8 cellular contexts compared by ENCODE assay signal in the genomic region with DNA sequence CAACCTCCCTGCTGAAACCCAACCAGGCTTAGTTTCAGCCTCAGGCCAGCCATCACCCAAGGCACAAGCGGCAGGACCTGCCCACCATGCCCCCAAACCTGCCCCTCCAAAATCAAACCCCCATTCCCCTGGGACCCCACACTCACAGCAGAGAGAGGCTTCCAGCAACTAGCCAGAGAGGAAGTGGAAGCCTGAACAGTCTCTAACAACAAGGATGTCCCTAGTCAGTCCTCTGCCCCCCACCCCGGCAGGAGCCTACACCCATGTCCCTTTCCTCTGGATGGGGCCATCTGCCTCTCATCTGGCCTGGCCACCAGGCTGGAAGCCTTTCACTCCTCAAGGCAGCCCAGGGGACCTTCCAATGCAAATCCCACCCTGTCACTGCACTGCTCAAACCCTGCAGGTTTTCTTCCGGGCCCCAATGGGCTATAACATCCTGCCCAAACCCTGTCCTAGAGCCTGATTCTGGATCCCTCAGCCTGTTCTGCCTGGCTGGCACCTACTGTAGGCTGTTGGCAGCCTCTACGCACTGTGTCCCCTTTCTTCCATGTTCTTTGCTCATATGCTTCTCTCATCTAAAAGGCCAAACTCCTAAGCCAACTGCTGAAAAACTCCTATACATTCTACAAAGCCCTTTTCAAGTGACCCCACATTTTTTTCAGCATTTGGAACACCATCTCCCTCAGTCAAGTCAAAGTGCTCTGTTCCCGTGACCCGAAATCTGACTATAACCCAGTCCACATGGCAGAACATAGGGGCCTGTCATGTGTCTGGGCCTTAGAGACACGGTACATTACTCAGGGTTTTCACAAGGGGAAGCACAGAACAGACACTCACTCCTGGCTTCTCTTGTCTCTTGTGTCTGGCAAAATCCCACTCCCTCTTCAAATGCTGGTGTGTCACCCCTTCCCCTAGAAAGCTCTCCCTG.
DNase-seq lines count a peak whose midpoint lies in the region; ATAC-seq, FAIRE-seq and TF ChIP-seq lines count a peak whose summit lies in the region.

No MANE protein-coding gene starts in this region.

- H3K4me3 ChIP-seq in HUES48 (ENCODE audit: low read depth, low read length) (peak overlapping the region; percentile 59; the same call in 1 of the 2 replicates), coronary artery (peak overlapping the region; percentile 62), right lobe of liver (no peak overlapping the region)

- WGBS in right lobe of liver (ENCODE audit: insufficient coverage, low coverage, low lambda C conversion rate, missing lambda C conversion rate): 74% methylated on average over 7 of the region's 7 CpGs

- no peak for FAIRE-seq in D721Med (lab: Jason Lieb, UNC)

- H3K4me1 ChIP-seq in HUES48 (ENCODE audit: control insufficient read depth, insufficient read depth, low read length) (peaks cover 44% of the 10 kb centered on the region), right lobe of liver (peaks cover 0 to 13% (median 4%) of the 10 kb centered on the region in 4 donors)

- TF ChIP-seq POLR2A in right lobe of liver (IDR thresholded peaks at IDR 0.05): no peak

- H3K9me3 ChIP-seq in HUES48 (ENCODE audit: control insufficient read depth, insufficient read depth, low read length): no peaks in the 10 kb centered on the region
- H3K9me3 ChIP-seq in right lobe of liver: no peaks in the 10 kb centered on the region

- H3K27me3 ChIP-seq in HUES48 (ENCODE audit: control insufficient read depth, insufficient read depth, low read length) (no peaks in the 10 kb centered on the region), right lobe of liver (no peaks in the 10 kb centered on the region)

- ATAC-seq in right lobe of liver (peak in 3 of 4 donors; percentile 7 to 8 (median 8)), GM21723 (IDR thresholded peaks at IDR 0.05; ENCODE audit: unreplicated experiment) (no peak)

- DNase-seq in coronary artery (ENCODE audit: low spot score) (peak; percentile 72), right lobe of liver (no peak), substantia nigra (lab: John Stamatoyannopoulos, UW) (peak in 2 of 49 donors; percentile 59 to 61), D721Med (ENCODE audit: insufficient read length, low spot score) (no peak)
- DNase-seq in activated CD4-positive, CD25-positive, alpha-beta regulatory T cell (lab: John Stamatoyannopoulos, UW): no peak
- DNase-seq in effector CD4-positive, alpha-beta T cell: no peak

- H3K36me3 ChIP-seq in HUES48 (ENCODE audit: control insufficient read depth, insufficient read depth, low read length) (no peaks in the 10 kb centered on the region), right lobe of liver (peaks cover 0 to 12% (median 4%) of the 10 kb centered on the region in 4 donors)

- H3K9ac ChIP-seq in HUES48 (ENCODE audit: low read depth, low read length): no peak overlapping the region

- no peak for TF ChIP-seq CTCF in coronary artery (IDR thresholded peaks at IDR 0.05)
- no peak for TF ChIP-seq CTCF in right lobe of liver (IDR thresholded peaks at IDR 0.05)
- no peak for TF ChIP-seq CTCF in D721Med (IDR thresholded peaks at IDR 0.05; ENCODE audit: insufficient read depth, missing control alignments)

- H3K27ac ChIP-seq in HUES48 (ENCODE audit: low read depth, low read length) (peak overlapping the region; percentile 93), coronary artery (peak overlapping the region; percentile 67 to 89), right lobe of liver (peak overlapping the region; percentile 57 to 79 (median 59)), substantia nigra (ENCODE audit: low read depth, low read length, poor library complexity, severe bottlenecking) (peak overlapping the region; percentile 68)

- intact Hi-C loops in right lobe of liver (cut with DNase I): no loop called here

Comparison
In these comparisons a context has a peak if more than half of its experiments do, and no peak if none do; other contexts are left out.
1. H3K4me3 ChIP-seq: peak in HUES48 (single experiment) and coronary artery (single experiment); none in right lobe of liver (0 of 3).
2. Peak in every context shown above with its lines, with median percentiles within 50 percentile points of each other: H3K27ac ChIP-seq.